In genomic region chr13:46544208-46544607, GRCh38 we compare ENCODE assay signal across 17 cellular contexts. TPM values are rescaled to one million over a fixed set of nuclear protein-coding genes. Genes with fewer than 3 reads are reported as not detected.
DNase-seq lines count a peak whose midpoint lies in the region; ATAC-seq and TF ChIP-seq lines count a peak whose summit lies in the region.
"Had no signal": no experiment of that assay in that cellular context is flagged by ENCODE, and none has a peak within 500 bp of the region (broad histone marks: within the 10 kb centered on the region; RNA-seq: fewer than 3 reads in every experiment).

No MANE protein-coding gene starts in this region.

- peaks cover 6% of the 10 kb centered on the region for H3K4me1 Mint-ChIP-seq in activated naive CD8-positive, alpha-beta T cell treated with anti-CD3 and anti-CD28 coated beads, Interleukin-2, amount 10 ng/mL, durations not matched to agents 7 days and 5 days
- peaks cover 5% of the 10 kb centered on the region for H3K4me1 Mint-ChIP-seq in activated naive CD8-positive, alpha-beta T cell treated with anti-CD3 and anti-CD28 coated beads for 36 hours
- peaks cover 0 to 8% (median under 1%) of the 10 kb centered on the region in 4 donors for H3K4me1 Mint-ChIP-seq in naive thymus-derived CD8-positive, alpha-beta T cell
- H3K4me1 Mint-ChIP-seq in activated CD4-positive, alpha-beta memory T cell treated with anti-CD3 and anti-CD28 coated beads for 36 hours (ENCODE audit: low read depth): no peaks in the 10 kb centered on the region

- no peak overlapping the region for H3K27ac Mint-ChIP-seq in activated naive CD8-positive, alpha-beta T cell treated with anti-CD3 and anti-CD28 coated beads, Interleukin-2, amount 10 ng/mL, durations not matched to agents 7 days and 5 days
- H3K27ac Mint-ChIP-seq in activated naive CD8-positive, alpha-beta T cell treated with anti-CD3 and anti-CD28 coated beads for 36 hours: no peak overlapping the region
- H3K27ac Mint-ChIP-seq in naive thymus-derived CD8-positive, alpha-beta T cell: no peak overlapping the region
- no peak overlapping the region for H3K27ac Mint-ChIP-seq in activated CD4-positive, alpha-beta memory T cell treated with anti-CD3 and anti-CD28 coated beads for 36 hours
- H3K27ac Mint-ChIP-seq: activated naive CD4-positive, alpha-beta T cell treated with anti-CD3 and anti-CD28 coated beads, Interleukin-2, amount 10 ng/mL, durations not matched to agents 7 days and 5 days; CD8-positive, alpha-beta T cell had no signal

- peaks cover 9% of the 10 kb centered on the region for H3K27me3 Mint-ChIP-seq in activated naive CD8-positive, alpha-beta T cell treated with anti-CD3 and anti-CD28 coated beads, Interleukin-2, amount 10 ng/mL, durations not matched to agents 7 days and 5 days
- H3K27me3 Mint-ChIP-seq in activated naive CD8-positive, alpha-beta T cell treated with anti-CD3 and anti-CD28 coated beads for 36 hours: peaks cover 4% of the 10 kb centered on the region
- peaks cover 0 to 3% (median 2%) of the 10 kb centered on the region in 5 donors for H3K27me3 Mint-ChIP-seq in naive thymus-derived CD8-positive, alpha-beta T cell
- H3K27me3 Mint-ChIP-seq in activated CD4-positive, alpha-beta memory T cell treated with anti-CD3 and anti-CD28 coated beads for 36 hours: peaks cover 3% of the 10 kb centered on the region

- H3K36me3 Mint-ChIP-seq in activated naive CD8-positive, alpha-beta T cell treated with anti-CD3 and anti-CD28 coated beads, Interleukin-2, amount 10 ng/mL, durations not matched to agents 7 days and 5 days: no peaks in the 10 kb centered on the region
- H3K36me3 Mint-ChIP-seq in activated naive CD8-positive, alpha-beta T cell treated with anti-CD3 and anti-CD28 coated beads for 36 hours: no peaks in the 10 kb centered on the region
- no peaks in the 10 kb centered on the region for H3K36me3 Mint-ChIP-seq in naive thymus-derived CD8-positive, alpha-beta T cell
- H3K36me3 Mint-ChIP-seq in activated CD4-positive, alpha-beta memory T cell treated with anti-CD3 and anti-CD28 coated beads for 36 hours: no peaks in the 10 kb centered on the region
- H3K36me3 Mint-ChIP-seq: activated naive CD4-positive, alpha-beta T cell treated with anti-CD3 and anti-CD28 coated beads, Interleukin-2, amount 10 ng/mL, durations not matched to agents 7 days and 5 days; CD8-positive, alpha-beta T cell had no signal

- no peak for TF ChIP-seq POLR2A in stomach (IDR thresholded peaks at IDR 0.05)

- H3K36me3 ChIP-seq in aorta (ENCODE audit: control insufficient read depth in 1 of 2, insufficient read depth in 2 of 2, low read length in 1 of 2) (no peaks in the 10 kb centered on the region), stomach (no peaks in the 10 kb centered on the region)
- H3K36me3 ChIP-seq: HAP-1, SJCRH30, thyroid gland had no signal

- H3K9me3 ChIP-seq in aorta (ENCODE audit: control insufficient read depth, low read length): no peaks in the 10 kb centered on the region
- H3K9me3 ChIP-seq in stomach: no peaks in the 10 kb centered on the region
- H3K9me3 ChIP-seq: A549, HAP-1, SJCRH30, thyroid gland had no signal

- DNase-seq in activated naive CD8-positive, alpha-beta T cell treated with anti-CD3 and anti-CD28 coated beads, Interleukin-2, amount 10 ng/mL, durations not matched to agents 7 days and 5 days: no peak
- no peak for DNase-seq in activated naive CD8-positive, alpha-beta T cell treated with anti-CD3 and anti-CD28 coated beads for 36 hours
- DNase-seq in aorta (no peak), stomach (no peak)
- DNase-seq in naive thymus-derived CD8-positive, alpha-beta T cell: no peak
- DNase-seq in activated CD4-positive, alpha-beta memory T cell treated with anti-CD3 and anti-CD28 coated beads for 36 hours: no peak
- DNase-seq: activated naive CD4-positive, alpha-beta T cell treated with anti-CD3 and anti-CD28 coated beads, Interleukin-2, amount 10 ng/mL, durations not matched to agents 7 days and 5 days; CD8-positive, alpha-beta T cell; islet precursor cell; MM.1S; NCI-H2227 treated with DMSO at 0.1 percent for 48 hours; SJCRH30; thyroid gland had no signal

- no peaks in the 10 kb centered on the region for H3K9me3 Mint-ChIP-seq in activated naive CD8-positive, alpha-beta T cell treated with anti-CD3 and anti-CD28 coated beads, Interleukin-2, amount 10 ng/mL, durations not matched to agents 7 days and 5 days
- H3K9me3 Mint-ChIP-seq in activated naive CD8-positive, alpha-beta T cell treated with anti-CD3 and anti-CD28 coated beads for 36 hours: no peaks in the 10 kb centered on the region
- H3K9me3 Mint-ChIP-seq in naive thymus-derived CD8-positive, alpha-beta T cell: no peaks in the 10 kb centered on the region
- no peaks in the 10 kb centered on the region for H3K9me3 Mint-ChIP-seq in activated CD4-positive, alpha-beta memory T cell treated with anti-CD3 and anti-CD28 coated beads for 36 hours
- H3K9me3 Mint-ChIP-seq: activated naive CD4-positive, alpha-beta T cell treated with anti-CD3 and anti-CD28 coated beads, Interleukin-2, amount 10 ng/mL, durations not matched to agents 7 days and 5 days; CD8-positive, alpha-beta T cell had no signal

- POLR2A ChIA-PET in activated naive CD8-positive, alpha-beta T cell treated with anti-CD3 and anti-CD28 coated beads, Interleukin-2, amount 10 ng/mL, durations not matched to agents 7 days and 5 days (lab: Charles Lee): no interaction called here
- POLR2A ChIA-PET in naive thymus-derived CD8-positive, alpha-beta T cell (lab: Charles Lee): no interaction called here
- POLR2A ChIA-PET in activated CD4-positive, alpha-beta memory T cell treated with anti-CD3 and anti-CD28 coated beads for 36 hours (lab: Charles Lee): no interaction called here

- no peak for TF ChIP-seq EP300 in stomach (IDR thresholded peaks at IDR 0.05)

- peak; percentile 42 for ATAC-seq in activated naive CD8-positive, alpha-beta T cell treated with anti-CD3 and anti-CD28 coated beads, Interleukin-2, amount 10 ng/mL, durations not matched to agents 7 days and 5 days (ENCODE audit: low read depth)
- ATAC-seq in GM21825 (IDR thresholded peaks at IDR 0.05; ENCODE audit: unreplicated experiment) (peak; percentile 65), HG03159 (IDR thresholded peaks at IDR 0.05; ENCODE audit: unreplicated experiment) (peak; percentile 63), aorta (ENCODE audit: low FRiP score) (peak; percentile 26)
- no peak for ATAC-seq in naive thymus-derived CD8-positive, alpha-beta T cell
- ATAC-seq: A549; CD8-positive, alpha-beta T cell had no signal

- 95 to 98% methylated on average over 2 of the region's 2 CpGs for WGBS in aorta, 2 donors
- WGBS in stomach, 5 donors: 88 to 100% (median 92%) methylated on average over 2 of the region's 2 CpGs

- H3K27ac ChIP-seq in aorta (ENCODE audit: low read depth in 1 of 2, low read length in 2 of 2): no peak overlapping the region
- no peak overlapping the region for H3K27ac ChIP-seq in stomach
- H3K27ac ChIP-seq: A549, SJCRH30, thyroid gland had no signal

- H3K4me3 Mint-ChIP-seq in activated naive CD8-positive, alpha-beta T cell treated with anti-CD3 and anti-CD28 coated beads, Interleukin-2, amount 10 ng/mL, durations not matched to agents 7 days and 5 days: no peak overlapping the region
- H3K4me3 Mint-ChIP-seq in activated naive CD8-positive, alpha-beta T cell treated with anti-CD3 and anti-CD28 coated beads for 36 hours: no peak overlapping the region
- H3K4me3 Mint-ChIP-seq in naive thymus-derived CD8-positive, alpha-beta T cell: no peak overlapping the region
- H3K4me3 Mint-ChIP-seq in activated CD4-positive, alpha-beta memory T cell treated with anti-CD3 and anti-CD28 coated beads for 36 hours: no peak overlapping the region
- H3K4me3 Mint-ChIP-seq: activated naive CD4-positive, alpha-beta T cell treated with anti-CD3 and anti-CD28 coated beads, Interleukin-2, amount 10 ng/mL, durations not matched to agents 7 days and 5 days; CD8-positive, alpha-beta T cell had no signal

- intact Hi-C loops in aorta (cut with DNase I) (loop anchor here in 1 of 2 donors (10.0 kb wide), 1 partner anchor 49 kb away; no protein-coding TSS in a partner anchor), stomach (cut with DNase I; ENCODE audit: low total_unique reads) (no loop called here)
- intact Hi-C loops in activated CD4-positive, alpha-beta memory T cell treated with anti-CD3 and anti-CD28 coated beads for 36 hours (cut with micrococcal nuclease): no loop called here

- H3K27me3 ChIP-seq in aorta (ENCODE audit: control insufficient read depth in 1 of 2, insufficient read depth in 2 of 2, low read length in 1 of 2) (no peaks in the 10 kb centered on the region), stomach (no peaks in the 10 kb centered on the region)
- H3K27me3 ChIP-seq: SJCRH30, thyroid gland had no signal

- H3K4me3 ChIP-seq in aorta (ENCODE audit: low read length in 2 of 2) (no peak overlapping the region), stomach (no peak overlapping the region)
- H3K4me3 ChIP-seq: A549, HAP-1, SJCRH30, thyroid gland had no signal

- no peaks in the 10 kb centered on the region for H3K4me1 ChIP-seq in aorta (ENCODE audit: control insufficient read depth in 1 of 2, insufficient read depth in 2 of 2, low read length in 2 of 2)
- no peaks in the 10 kb centered on the region for H3K4me1 ChIP-seq in stomach
- H3K4me1 ChIP-seq: SJCRH30, thyroid gland had no signal

- TF ChIP-seq CTCF in stomach (IDR thresholded peaks at IDR 0.05): no peak

- CTCF ChIA-PET in activated CD4-positive, alpha-beta memory T cell treated with anti-CD3 and anti-CD28 coated beads for 36 hours (lab: Charles Lee): no interaction called here

RNA-seq across cellular contexts. Expression of gene LRCH1, which starts 8.8 kb away (rescaled TPM):
- 10 to 100 TPM; 18.5 to 18.9 TPM for total RNA-seq in activated naive CD8-positive, alpha-beta T cell treated with anti-CD3 and anti-CD28 coated beads, Interleukin-2, amount 10 ng/mL, durations not matched to agents 7 days and 5 days
- 10 to 100 TPM; 16.9 to 18.1 TPM for total RNA-seq in activated naive CD8-positive, alpha-beta T cell treated with anti-CD3 and anti-CD28 coated beads for 36 hours
- total RNA-seq in aorta (10 to 100 TPM; 44.4 to 46.5 TPM), stomach (10 to 100 TPM; 14.2 to 70.6 (median 50.9) TPM)
- polyA plus RNA-seq in aorta (10 to 100 TPM; 12.3 to 13.1 TPM), stomach (1 to 10 TPM; 5.4 to 8.4 (median 7.5) TPM)
- 10 to 100 TPM; 15.8 to 17.1 TPM for total RNA-seq in naive thymus-derived CD8-positive, alpha-beta T cell
- polyA plus RNA-seq in naive thymus-derived CD8-positive, alpha-beta T cell: 1 to 10 TPM; 1.3 to 3.8 (median 1.4) TPM
- total RNA-seq in activated CD4-positive, alpha-beta memory T cell treated with anti-CD3 and anti-CD28 coated beads for 36 hours: 10 to 100 TPM; 16.9 to 17.9 TPM

Comparison
In these comparisons a context has a peak if more than half of its experiments do, and no peak if none do; other contexts are left out.
1. ATAC-seq: peak in activated naive CD8-positive, alpha-beta T cell treated with anti-CD3 and anti-CD28 coated beads, Interleukin-2, amount 10 ng/mL, durations not matched to agents 7 days and 5 days (single experiment), GM21825 (single experiment), HG03159 (single experiment) and aorta (single experiment); none in naive thymus-derived CD8-positive, alpha-beta T cell (0 of 2).